Comparison of ENCODE assay signal across 8 cellular contexts in the genomic region with DNA sequence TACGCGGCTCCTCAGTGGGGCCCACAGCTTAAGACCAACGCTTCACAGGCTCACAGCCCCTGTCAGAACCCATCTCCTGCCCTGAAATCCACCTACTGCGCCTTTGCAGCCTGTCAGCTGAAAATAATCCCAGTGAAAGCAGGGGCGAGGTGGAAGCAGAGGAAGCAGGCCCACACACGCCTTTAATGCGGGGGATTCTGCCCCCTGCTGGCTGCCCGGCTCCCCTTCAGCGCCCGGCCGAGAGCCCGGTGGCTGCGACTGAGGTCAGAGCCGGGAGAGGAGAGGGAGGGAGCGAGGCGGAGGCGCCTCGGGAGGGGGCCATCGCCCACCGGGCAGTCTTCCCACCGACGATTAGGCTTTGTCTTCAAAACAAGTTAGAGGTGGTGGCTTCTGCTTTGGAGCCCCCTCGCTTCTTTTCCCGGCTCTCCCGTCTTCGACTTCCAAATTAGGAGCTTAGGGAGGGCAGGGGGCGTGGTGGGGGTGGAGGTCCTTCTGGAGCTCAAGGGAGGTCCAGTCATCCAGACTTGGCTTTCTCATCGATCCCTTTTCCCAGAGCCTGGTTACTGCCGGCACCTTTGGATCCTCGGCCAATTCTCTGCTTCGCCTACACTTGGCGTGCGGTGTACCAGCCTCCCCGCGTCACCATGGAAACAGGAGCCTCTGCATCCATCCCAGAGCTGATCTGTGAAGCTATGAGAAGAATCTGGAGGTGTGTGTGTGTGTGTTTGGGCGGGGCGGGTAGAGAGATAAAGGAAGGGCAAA. TPM values are rescaled to one million over a fixed set of nuclear protein-coding genes. Genes with fewer than 3 reads are reported as not detected.
A peak's percentile ranks its signal among the peaks of the same experiment; 100 is the strongest.
DNase-seq lines count a peak whose midpoint lies in the region; ATAC-seq, FAIRE-seq and TF ChIP-seq lines count a peak whose summit lies in the region.

No MANE protein-coding gene starts in this region.

- DNase-seq in NCI-H1436 (lab: John Stamatoyannopoulos, UW) (peak; percentile 53), NCI-H1436 treated with DMSO at 0.1 percent for 48 hours (lab: John Stamatoyannopoulos, UW) (no peak), KG1 (lab: John Stamatoyannopoulos, UW) (peak; percentile 12), RCC 7860 (ENCODE audit: low spot score) (peak; percentile 39), fibroblast of pulmonary artery (ENCODE audit: low read depth) (peak; percentile 77)
- DNase-seq in activated T-helper 1 cell treated with anti-CD3 and anti-CD28 coated beads, Interleukin-12 subunit alpha, Interleukin-12 subunit beta, Interleukin-2, Interleukin-4 antibody, amounts not matched to agents 30 ng/mL and 10 ng/mL and 1 ng/mL, durations not matched to agents 14 hours and 24 hours and 36 hours (ENCODE audit: low spot score), result peak; percentile 63
- DNase-seq in natural killer cell treated with Interleukin-12 subunit alpha and Interleukin-12 subunit beta and Interleukin-15 and Interleukin-18, amount 100 ng/mL, for 72 hours (ENCODE audit: low spot score), result peak; percentile 81
- DNase-seq in stimulated activated effector memory CD8-positive, alpha-beta T cell treated with anti-CD3 and anti-CD28 coated beads, Interleukin-12 subunit alpha, Interleukin-12 subunit beta, amount 100 ng/mL, for 72 hours (ENCODE audit: low spot score in 2 of 2), result peak; percentile 73 to 88

- H3K4me3 ChIP-seq in fibroblast of pulmonary artery (replicated peaks; ENCODE audit: low read depth, low read length), result peak overlapping the region; percentile 41

- no peaks in the 10 kb centered on the region for H3K9me3 Mint-ChIP-seq in activated T-helper 1 cell treated with anti-CD3 and anti-CD28 coated beads, Interleukin-12 subunit alpha, Interleukin-12 subunit beta, Interleukin-2, Interleukin-4 antibody, amounts not matched to agents 30 ng/mL and 10 ng/mL and 1 ng/mL, durations not matched to agents 14 hours and 24 hours and 36 hours
- no peaks in the 10 kb centered on the region for H3K9me3 Mint-ChIP-seq in natural killer cell treated with Interleukin-12 subunit alpha and Interleukin-12 subunit beta and Interleukin-15 and Interleukin-18, amount 100 ng/mL, for 72 hours
- no peaks in the 10 kb centered on the region for H3K9me3 Mint-ChIP-seq in stimulated activated effector memory CD8-positive, alpha-beta T cell treated with anti-CD3 and anti-CD28 coated beads, Interleukin-12 subunit alpha, Interleukin-12 subunit beta, amount 100 ng/mL, for 72 hours

- H3K4me1 Mint-ChIP-seq in activated T-helper 1 cell treated with anti-CD3 and anti-CD28 coated beads, Interleukin-12 subunit alpha, Interleukin-12 subunit beta, Interleukin-2, Interleukin-4 antibody, amounts not matched to agents 30 ng/mL and 10 ng/mL and 1 ng/mL, durations not matched to agents 14 hours and 24 hours and 36 hours (ENCODE audit: low read depth), result peaks cover 5% of the 10 kb centered on the region
- peaks cover 0 to 2% of the 10 kb centered on the region in 2 donors for H3K4me1 Mint-ChIP-seq in natural killer cell treated with Interleukin-12 subunit alpha and Interleukin-12 subunit beta and Interleukin-15 and Interleukin-18, amount 100 ng/mL, for 72 hours (ENCODE audit: low read depth in 2 of 2)
- H3K4me1 Mint-ChIP-seq in stimulated activated effector memory CD8-positive, alpha-beta T cell treated with anti-CD3 and anti-CD28 coated beads, Interleukin-12 subunit alpha, Interleukin-12 subunit beta, amount 100 ng/mL, for 72 hours, result peaks cover 5% of the 10 kb centered on the region

- no peak overlapping the region for H3K27ac Mint-ChIP-seq in activated T-helper 1 cell treated with anti-CD3 and anti-CD28 coated beads, Interleukin-12 subunit alpha, Interleukin-12 subunit beta, Interleukin-2, Interleukin-4 antibody, amounts not matched to agents 30 ng/mL and 10 ng/mL and 1 ng/mL, durations not matched to agents 14 hours and 24 hours and 36 hours
- no peak overlapping the region for H3K27ac Mint-ChIP-seq in natural killer cell treated with Interleukin-12 subunit alpha and Interleukin-12 subunit beta and Interleukin-15 and Interleukin-18, amount 100 ng/mL, for 72 hours
- no peak overlapping the region for H3K27ac Mint-ChIP-seq in stimulated activated effector memory CD8-positive, alpha-beta T cell treated with anti-CD3 and anti-CD28 coated beads, Interleukin-12 subunit alpha, Interleukin-12 subunit beta, amount 100 ng/mL, for 72 hours

- H3K36me3 Mint-ChIP-seq in activated T-helper 1 cell treated with anti-CD3 and anti-CD28 coated beads, Interleukin-12 subunit alpha, Interleukin-12 subunit beta, Interleukin-2, Interleukin-4 antibody, amounts not matched to agents 30 ng/mL and 10 ng/mL and 1 ng/mL, durations not matched to agents 14 hours and 24 hours and 36 hours (ENCODE audit: low read depth), result no peaks in the 10 kb centered on the region
- H3K36me3 Mint-ChIP-seq in natural killer cell treated with Interleukin-12 subunit alpha and Interleukin-12 subunit beta and Interleukin-15 and Interleukin-18, amount 100 ng/mL, for 72 hours, result no peaks in the 10 kb centered on the region
- H3K36me3 Mint-ChIP-seq in stimulated activated effector memory CD8-positive, alpha-beta T cell treated with anti-CD3 and anti-CD28 coated beads, Interleukin-12 subunit alpha, Interleukin-12 subunit beta, amount 100 ng/mL, for 72 hours, result no peaks in the 10 kb centered on the region

- no peak for FAIRE-seq in RCC 7860 (lab: Jason Lieb, UNC)

- peak overlapping the region; percentile 8 for H3K4me3 Mint-ChIP-seq in activated T-helper 1 cell treated with anti-CD3 and anti-CD28 coated beads, Interleukin-12 subunit alpha, Interleukin-12 subunit beta, Interleukin-2, Interleukin-4 antibody, amounts not matched to agents 30 ng/mL and 10 ng/mL and 1 ng/mL, durations not matched to agents 14 hours and 24 hours and 36 hours
- H3K4me3 Mint-ChIP-seq in natural killer cell treated with Interleukin-12 subunit alpha and Interleukin-12 subunit beta and Interleukin-15 and Interleukin-18, amount 100 ng/mL, for 72 hours, result no peak overlapping the region
- peak overlapping the region; percentile 29 for H3K4me3 Mint-ChIP-seq in stimulated activated effector memory CD8-positive, alpha-beta T cell treated with anti-CD3 and anti-CD28 coated beads, Interleukin-12 subunit alpha, Interleukin-12 subunit beta, amount 100 ng/mL, for 72 hours

- peak; percentile 80 for TF ChIP-seq CTCF in fibroblast of pulmonary artery (IDR thresholded peaks at IDR 0.05; ENCODE audit: low read length, missing control alignments)

- H3K27me3 Mint-ChIP-seq in activated T-helper 1 cell treated with anti-CD3 and anti-CD28 coated beads, Interleukin-12 subunit alpha, Interleukin-12 subunit beta, Interleukin-2, Interleukin-4 antibody, amounts not matched to agents 30 ng/mL and 10 ng/mL and 1 ng/mL, durations not matched to agents 14 hours and 24 hours and 36 hours (ENCODE audit: insufficient read depth), result peaks cover 28% of the 10 kb centered on the region
- peaks cover 10 to 15% of the 10 kb centered on the region in 2 donors for H3K27me3 Mint-ChIP-seq in natural killer cell treated with Interleukin-12 subunit alpha and Interleukin-12 subunit beta and Interleukin-15 and Interleukin-18, amount 100 ng/mL, for 72 hours

- ATAC-seq in natural killer cell treated with Interleukin-12 subunit alpha and Interleukin-12 subunit beta and Interleukin-15 and Interleukin-18, amount 100 ng/mL, for 72 hours, result peak; percentile 92 to 93
- peak; percentile 97 for ATAC-seq in stimulated activated effector memory CD8-positive, alpha-beta T cell treated with anti-CD3 and anti-CD28 coated beads, Interleukin-12 subunit alpha, Interleukin-12 subunit beta, amount 100 ng/mL, for 72 hours

- intact Hi-C loops in activated T-helper 1 cell treated with anti-CD3 and anti-CD28 coated beads, Interleukin-12 subunit alpha, Interleukin-12 subunit beta, Interleukin-2, Interleukin-4 antibody, amounts not matched to agents 30 ng/mL and 10 ng/mL and 1 ng/mL, durations not matched to agents 14 hours and 24 hours and 36 hours (cut with micrococcal nuclease), result loop anchor here (1.0 to 2.0 kb wide), 2 partner anchors 24 to 38 kb away; no protein-coding TSS in a partner anchor

RNA-seq across cellular contexts. Expression of a gene that starts 25.2 kb away (rescaled TPM):
- 7.9 and 9.3 TPM in 2 replicates for total RNA-seq in activated T-helper 1 cell treated with anti-CD3 and anti-CD28 coated beads, Interleukin-12 subunit alpha, Interleukin-12 subunit beta, Interleukin-2, Interleukin-4 antibody, amounts not matched to agents 30 ng/mL and 10 ng/mL and 1 ng/mL, durations not matched to agents 14 hours and 24 hours and 36 hours
- 1 to 10 TPM; 3.4 to 3.7 TPM for total RNA-seq in natural killer cell treated with Interleukin-12 subunit alpha and Interleukin-12 subunit beta and Interleukin-15 and Interleukin-18, amount 100 ng/mL, for 72 hours

RNA-seq across cellular contexts. Expression of a gene that starts 34.5 kb away (rescaled TPM):
- 62.7 and 67.9 TPM in 2 replicates for total RNA-seq in activated T-helper 1 cell treated with anti-CD3 and anti-CD28 coated beads, Interleukin-12 subunit alpha, Interleukin-12 subunit beta, Interleukin-2, Interleukin-4 antibody, amounts not matched to agents 30 ng/mL and 10 ng/mL and 1 ng/mL, durations not matched to agents 14 hours and 24 hours and 36 hours
- total RNA-seq in natural killer cell treated with Interleukin-12 subunit alpha and Interleukin-12 subunit beta and Interleukin-15 and Interleukin-18, amount 100 ng/mL, for 72 hours, result 100 to 1,000 TPM; 101 to 112 TPM

RNA-seq across cellular contexts. Expression of a gene that starts 38.9 kb away (rescaled TPM):
- total RNA-seq in activated T-helper 1 cell treated with anti-CD3 and anti-CD28 coated beads, Interleukin-12 subunit alpha, Interleukin-12 subunit beta, Interleukin-2, Interleukin-4 antibody, amounts not matched to agents 30 ng/mL and 10 ng/mL and 1 ng/mL, durations not matched to agents 14 hours and 24 hours and 36 hours, result 120 and 127 TPM in 2 replicates
- total RNA-seq in natural killer cell treated with Interleukin-12 subunit alpha and Interleukin-12 subunit beta and Interleukin-15 and Interleukin-18, amount 100 ng/mL, for 72 hours, result 100 to 1,000 TPM; 131 to 162 TPM
